8 cellular contexts compared by ENCODE assay signal in genomic region chr1:89821322-89822108, GRCh38. TPM values are rescaled to one million over a fixed set of nuclear protein-coding genes. Genes with fewer than 3 reads are reported as not detected.
DNase-seq lines count a peak whose midpoint lies in the region; ATAC-seq and TF ChIP-seq lines count a peak whose summit lies in the region.

No MANE protein-coding gene starts in this region.

- H3K27me3 ChIP-seq in right atrium auricular region = no peaks in the 10 kb centered on the region
- H3K27me3 ChIP-seq in sigmoid colon = no peaks in the 10 kb centered on the region

- peaks cover 6% of the 10 kb centered on the region for H3K36me3 Mint-ChIP-seq in IgD-negative memory B cell
- H3K36me3 Mint-ChIP-seq in activated naive CD8-positive, alpha-beta T cell = peaks cover 3% of the 10 kb centered on the region

- H3K9me3 ChIP-seq in right atrium auricular region = no peaks in the 10 kb centered on the region
- no peaks in the 10 kb centered on the region for H3K9me3 ChIP-seq in sigmoid colon

- peaks cover 0 to 1% (median 0%) of the 10 kb centered on the region in 3 donors for H3K9me3 Mint-ChIP-seq in IgD-negative memory B cell
- no peaks in the 10 kb centered on the region for H3K9me3 Mint-ChIP-seq in activated naive CD8-positive, alpha-beta T cell (ENCODE audit: low read depth)

- TF ChIP-seq POLR2A in sigmoid colon (IDR thresholded peaks at IDR 0.05) = no peak

- WGBS in sigmoid colon, 2 donors = 0 to 1% methylated on average over 73 of the region's 73 CpGs

- in situ Hi-C loops in G401 (cut with HindIII; ENCODE audit: low sequenced_read_pairs) = no loop called here

- peaks cover 0 to 30% of the 10 kb centered on the region in 2 donors for H3K4me1 ChIP-seq in right atrium auricular region
- H3K4me1 ChIP-seq in sigmoid colon = peaks cover 0 to 27% (median 24%) of the 10 kb centered on the region in 4 donors

- intact Hi-C loops in sigmoid colon (cut with DNase I) = no loop called here

- TF ChIP-seq CTCF in right atrium auricular region (IDR thresholded peaks at IDR 0.05) (no peak), sigmoid colon (IDR thresholded peaks at IDR 0.05) (peak in 1 of 4 experiments; percentile 18)

- H3K36me3 ChIP-seq in right atrium auricular region (no peaks in the 10 kb centered on the region), sigmoid colon (no peaks in the 10 kb centered on the region)

- H3K4me3 ChIP-seq in right atrium auricular region = peak overlapping the region; percentile 90 to 95
- H3K4me3 ChIP-seq in sigmoid colon = peak overlapping the region; percentile 65 to 91 (median 82)

- peak; percentile 50 for DNase-seq in G401 (ENCODE audit: low spot score)
- no peak for DNase-seq in right atrium auricular region (ENCODE audit: low spot score)
- DNase-seq in sigmoid colon = peak; percentile 70
- DNase-seq in T1000 (lab: John Stamatoyannopoulos, UW) = no peak

- no peak for TF ChIP-seq EP300 in sigmoid colon (IDR thresholded peaks at IDR 0.05)

- peak; percentile 48 for ATAC-seq in GM21529 (IDR thresholded peaks at IDR 0.05; ENCODE audit: unreplicated experiment)
- ATAC-seq in SK-N-SH treated with all-trans-retinoic acid at 6 μM for 48 hours = peak; percentile 57

- peaks cover 39 to 50% (median 45%) of the 10 kb centered on the region in 3 donors for H3K4me1 Mint-ChIP-seq in IgD-negative memory B cell
- peaks cover 46% of the 10 kb centered on the region for H3K4me1 Mint-ChIP-seq in activated naive CD8-positive, alpha-beta T cell (ENCODE audit: low read depth)

- H3K27me3 Mint-ChIP-seq in IgD-negative memory B cell = no peaks in the 10 kb centered on the region
- H3K27me3 Mint-ChIP-seq in activated naive CD8-positive, alpha-beta T cell = no peaks in the 10 kb centered on the region

- peak overlapping the region; percentile 81 to 92 (median 91) for H3K4me3 Mint-ChIP-seq in IgD-negative memory B cell
- peak overlapping the region; percentile 81 for H3K4me3 Mint-ChIP-seq in activated naive CD8-positive, alpha-beta T cell

- H3K27ac Mint-ChIP-seq in IgD-negative memory B cell = peak overlapping the region; percentile 53 to 95 (median 94)
- peak overlapping the region; percentile 80 for H3K27ac Mint-ChIP-seq in activated naive CD8-positive, alpha-beta T cell

- H3K27ac ChIP-seq in right atrium auricular region (peak overlapping the region; percentile 73 to 80), sigmoid colon (peak overlapping the region; percentile 78 to 81 (median 80))

TF ChIP-seq in SK-N-SH treated with all-trans-retinoic acid at 6 μM for 48 hours, 23 proteins besides CTCF, POLR2A, EP300 and RAD21:
- TF ChIP-seq SNAI2 (CRISPR knock-in tag; IDR thresholded peaks at IDR 0.05) = 0 out of 2 replicates have a peak, but pooled peaks have one; percentile 34
- TF ChIP-seq TSHZ2 (CRISPR knock-in tag; IDR thresholded peaks at IDR 0.05) = no peak

RNA-seq across cellular contexts. Expression of gene LRRC8D, which starts 0.7 kb away (rescaled TPM):
- total RNA-seq in G401 (2014; rRNA removed; shearing (Covaris generic)) = 36.9 and 57.1 TPM in 2 replicates
- 31.7 TPM for polyA plus RNA-seq in IgD-negative memory B cell
- 10 to 100 TPM in 1 of 2 donors, 1 to 10 TPM in 1; 9.0 to 10.9 TPM for total RNA-seq in right atrium auricular region
- total RNA-seq in sigmoid colon = 10 to 100 TPM in 1 of 4 donors, 1 to 10 TPM in 3; 6.0 to 11.7 (median 8.8) TPM
- 10 to 100 TPM in 1 of 3 donors, 1 to 10 TPM in 2; 7.8 to 21.2 (median 9.9) TPM for polyA plus RNA-seq in sigmoid colon

Comparison
In these comparisons a context has a peak if more than half of its experiments do, and no peak if none do; other contexts are left out.
1. DNase-seq: peak in G401 (single experiment) and sigmoid colon (single experiment); none in right atrium auricular region (single experiment) and T1000 (single experiment).